In the genomic region with DNA sequence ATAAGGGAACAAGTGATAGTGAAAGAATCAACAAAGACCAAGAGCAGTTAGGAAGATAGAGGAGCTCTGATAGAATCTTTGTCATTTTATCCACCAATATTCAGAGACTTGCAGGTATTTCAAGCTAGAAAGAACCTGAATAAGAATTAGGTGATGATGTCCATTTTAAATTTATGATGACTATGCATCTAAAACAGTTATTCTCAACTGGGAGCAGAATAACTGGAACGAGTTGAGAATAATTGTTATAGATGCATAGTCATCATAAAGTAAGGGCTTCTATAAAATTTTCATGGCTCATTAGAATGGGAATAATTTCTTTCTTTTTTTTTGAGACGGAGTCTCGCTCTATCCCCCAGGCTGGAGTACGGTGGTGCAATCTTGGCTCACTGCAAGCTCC, we compare ENCODE assay signal across 2 cellular contexts.
TF ChIP-seq lines count a peak whose summit lies in the region.

No MANE protein-coding gene starts in this region.

TF ChIP-seq in HepG2, 621 proteins besides CTCF, POLR2A, EP300 and RAD21:
- TF ChIP-seq, protein P1, sequence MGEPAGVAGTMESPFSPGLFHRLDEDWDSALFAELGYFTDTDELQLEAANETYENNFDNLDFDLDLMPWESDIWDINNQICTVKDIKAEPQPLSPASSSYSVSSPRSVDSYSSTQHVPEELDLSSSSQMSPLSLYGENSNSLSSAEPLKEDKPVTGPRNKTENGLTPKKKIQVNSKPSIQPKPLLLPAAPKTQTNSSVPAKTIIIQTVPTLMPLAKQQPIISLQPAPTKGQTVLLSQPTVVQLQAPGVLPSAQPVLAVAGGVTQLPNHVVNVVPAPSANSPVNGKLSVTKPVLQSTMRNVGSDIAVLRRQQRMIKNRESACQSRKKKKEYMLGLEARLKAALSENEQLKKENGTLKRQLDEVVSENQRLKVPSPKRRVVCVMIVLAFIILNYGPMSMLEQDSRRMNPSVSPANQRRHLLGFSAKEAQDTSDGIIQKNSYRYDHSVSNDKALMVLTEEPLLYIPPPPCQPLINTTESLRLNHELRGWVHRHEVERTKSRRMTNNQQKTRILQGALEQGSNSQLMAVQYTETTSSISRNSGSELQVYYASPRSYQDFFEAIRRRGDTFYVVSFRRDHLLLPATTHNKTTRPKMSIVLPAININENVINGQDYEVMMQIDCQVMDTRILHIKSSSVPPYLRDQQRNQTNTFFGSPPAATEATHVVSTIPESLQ (CRISPR knock-in tag; conservative IDR thresholded peaks at IDR 0.05) = no peak
- TF ChIP-seq, protein P2, sequence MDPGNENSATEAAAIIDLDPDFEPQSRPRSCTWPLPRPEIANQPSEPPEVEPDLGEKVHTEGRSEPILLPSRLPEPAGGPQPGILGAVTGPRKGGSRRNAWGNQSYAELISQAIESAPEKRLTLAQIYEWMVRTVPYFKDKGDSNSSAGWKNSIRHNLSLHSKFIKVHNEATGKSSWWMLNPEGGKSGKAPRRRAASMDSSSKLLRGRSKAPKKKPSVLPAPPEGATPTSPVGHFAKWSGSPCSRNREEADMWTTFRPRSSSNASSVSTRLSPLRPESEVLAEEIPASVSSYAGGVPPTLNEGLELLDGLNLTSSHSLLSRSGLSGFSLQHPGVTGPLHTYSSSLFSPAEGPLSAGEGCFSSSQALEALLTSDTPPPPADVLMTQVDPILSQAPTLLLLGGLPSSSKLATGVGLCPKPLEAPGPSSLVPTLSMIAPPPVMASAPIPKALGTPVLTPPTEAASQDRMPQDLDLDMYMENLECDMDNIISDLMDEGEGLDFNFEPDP (CRISPR knock-in tag; conservative IDR thresholded peaks at IDR 0.05) = no peak
- no peak for TF ChIP-seq ZNF460 (CRISPR knock-in tag; IDR thresholded peaks at IDR 0.05; ENCODE audit: borderline replicate concordance)
- no peak for TF ChIP-seq KMT2A (CRISPR knock-in tag; IDR thresholded peaks at IDR 0.05)
- peak; percentile 71 to 81 for TF ChIP-seq MAFK (conservative IDR thresholded peaks at IDR 0.05 in 1 of 2, IDR thresholded peaks at IDR 0.05 in 1 of 2; ENCODE audit: low read length in 2 of 2)
- TF ChIP-seq, protein P3, sequence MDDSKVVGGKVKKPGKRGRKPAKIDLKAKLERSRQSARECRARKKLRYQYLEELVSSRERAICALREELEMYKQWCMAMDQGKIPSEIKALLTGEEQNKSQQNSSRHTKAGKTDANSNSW (CRISPR knock-in tag; IDR thresholded peaks at IDR 0.05; ENCODE audit: borderline replicate concordance) = no peak
- peak; percentile 74 for TF ChIP-seq MAFF (IDR thresholded peaks at IDR 0.05; ENCODE audit: low read depth, low read length)

TF ChIP-seq in IMR-90, 13 proteins besides CTCF, POLR2A, EP300 and RAD21:
- no peak for TF ChIP-seq MXI1 (IDR thresholded peaks at IDR 0.05; ENCODE audit: borderline replicate concordance, low read depth, low read length)
- TF ChIP-seq NFE2L2 (IDR thresholded peaks at IDR 0.05; ENCODE audit: low read depth, low read length) = no peak
- no peak for TF ChIP-seq CHD1 (IDR thresholded peaks at IDR 0.05; ENCODE audit: low read depth, low read length)
- TF ChIP-seq FOS (IDR thresholded peaks at IDR 0.05; ENCODE audit: low read depth, low read length) = no peak
- TF ChIP-seq, protein P4, sequence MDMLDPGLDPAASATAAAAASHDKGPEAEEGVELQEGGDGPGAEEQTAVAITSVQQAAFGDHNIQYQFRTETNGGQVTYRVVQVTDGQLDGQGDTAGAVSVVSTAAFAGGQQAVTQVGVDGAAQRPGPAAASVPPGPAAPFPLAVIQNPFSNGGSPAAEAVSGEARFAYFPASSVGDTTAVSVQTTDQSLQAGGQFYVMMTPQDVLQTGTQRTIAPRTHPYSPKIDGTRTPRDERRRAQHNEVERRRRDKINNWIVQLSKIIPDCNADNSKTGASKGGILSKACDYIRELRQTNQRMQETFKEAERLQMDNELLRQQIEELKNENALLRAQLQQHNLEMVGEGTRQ (IDR thresholded peaks at IDR 0.05; ENCODE audit: low read depth, low read length) = no peak
- no peak for TF ChIP-seq RCOR1 (IDR thresholded peaks at IDR 0.05; ENCODE audit: insufficient replicate concordance, low read length)
- no peak for TF ChIP-seq BHLHE40 (IDR thresholded peaks at IDR 0.05; ENCODE audit: low read depth, low read length)
- peak; percentile 56 for TF ChIP-seq MAFK (IDR thresholded peaks at IDR 0.05; ENCODE audit: low read depth, low read length)
TF ChIP-seq in IMR-90: peak in this region for 1.
